Comparison of ENCODE assay signal across 1 cellular context in genomic region chr17:38663125-38663751, GRCh38.
TF ChIP-seq lines count a peak whose summit lies in the region.

No MANE protein-coding gene starts in this region.

TF ChIP-seq in IMR-90, 13 proteins besides CTCF, POLR2A, EP300 and RAD21 (continued from another document):
- TF ChIP-seq FOS (IDR thresholded peaks at IDR 0.05; ENCODE audit: low read depth, low read length) (no peak), RCOR1 (IDR thresholded peaks at IDR 0.05; ENCODE audit: insufficient replicate concordance, low read length) (no peak), SMC3 (IDR thresholded peaks at IDR 0.05; ENCODE audit: low read depth, low read length) (peak; percentile 40), MAZ (IDR thresholded peaks at IDR 0.05; ENCODE audit: borderline replicate concordance, low read depth, low read length) (no peak), MXI1 (IDR thresholded peaks at IDR 0.05; ENCODE audit: borderline replicate concordance, low read depth, low read length) (no peak), NFE2L2 (IDR thresholded peaks at IDR 0.05; ENCODE audit: low read depth, low read length) (no peak), CHD1 (IDR thresholded peaks at IDR 0.05; ENCODE audit: low read depth, low read length) (no peak)
